Comparison of ENCODE assay signal across 8 cellular contexts in the genomic region with DNA sequence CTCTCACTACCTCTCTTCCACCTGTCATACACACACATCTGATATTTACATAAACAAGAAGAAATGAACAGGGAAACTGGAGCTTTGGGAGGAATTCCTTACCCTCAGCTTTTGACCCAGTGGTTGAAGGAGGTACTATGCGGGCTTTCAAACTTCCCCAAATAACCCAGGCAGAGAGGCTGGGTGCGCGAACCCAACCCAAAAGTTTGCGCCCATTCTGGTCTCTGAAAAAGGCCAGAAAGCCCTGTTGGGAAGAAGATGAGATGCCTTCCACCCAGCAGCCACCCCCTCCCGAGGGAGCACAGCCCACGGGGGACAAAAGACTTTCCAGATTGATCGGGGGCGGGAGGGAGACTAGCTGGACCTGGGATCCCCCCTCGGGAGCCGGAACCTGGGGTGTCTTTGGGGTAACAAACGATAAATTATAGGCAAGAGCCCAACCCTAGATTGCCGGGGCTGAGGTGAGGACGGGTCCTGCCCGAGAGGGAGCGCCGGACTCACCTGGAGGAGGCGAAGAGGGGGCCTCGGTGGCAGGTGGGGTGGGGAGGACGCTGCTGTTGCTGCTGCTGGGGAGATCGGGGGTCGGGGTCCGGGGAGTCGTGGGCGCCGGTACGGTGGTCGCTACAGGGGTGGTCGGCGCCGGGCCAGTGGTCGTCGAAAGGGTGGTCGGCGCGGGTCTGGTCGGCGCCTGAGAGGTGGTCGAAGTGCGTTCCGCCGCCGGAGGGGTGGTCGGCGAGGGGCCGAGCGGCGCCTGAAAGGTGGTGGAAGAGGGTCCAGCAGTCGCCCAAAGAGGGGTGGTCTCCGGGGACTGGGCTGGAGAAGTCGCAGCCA. TPM values are rescaled to one million over a fixed set of nuclear protein-coding genes. Genes with fewer than 3 reads are reported as not detected.
DNase-seq lines count a peak whose midpoint lies in the region; ATAC-seq and TF ChIP-seq lines count a peak whose summit lies in the region.

No MANE protein-coding gene starts in this region.

- H3K27ac ChIP-seq in CD8-positive, alpha-beta memory T cell (ENCODE audit: low read depth, low read length), result peak overlapping the region; percentile 55

- no peaks in the 10 kb centered on the region for H3K27me3 ChIP-seq in CD8-positive, alpha-beta memory T cell (ENCODE audit: insufficient read depth, low read length, poor library complexity, severe bottlenecking)

- H3K9me3 Mint-ChIP-seq in CD8-positive, alpha-beta memory T cell, result no peaks in the 10 kb centered on the region
- H3K9me3 Mint-ChIP-seq in activated T-helper 1 cell treated with anti-CD3 and anti-CD28 coated beads, Interleukin-12 subunit alpha, Interleukin-12 subunit beta, Interleukin-2, Interleukin-4 antibody, amounts not matched to agents 30 ng/mL and 10 ng/mL and 1 ng/mL, durations not matched to agents 14 hours and 24 hours and 36 hours, result no peaks in the 10 kb centered on the region
- H3K9me3 Mint-ChIP-seq in progenitor cell of endocrine pancreas (ENCODE audit: low read depth), result no peaks in the 10 kb centered on the region

- POLR2A ChIA-PET in CD8-positive, alpha-beta memory T cell (lab: Charles Lee), result no interaction called here

- peaks cover 0 to 5% (median 0%) of the 10 kb centered on the region in 3 donors for H3K36me3 Mint-ChIP-seq in CD8-positive, alpha-beta memory T cell
- no peaks in the 10 kb centered on the region for H3K36me3 Mint-ChIP-seq in activated T-helper 1 cell treated with anti-CD3 and anti-CD28 coated beads, Interleukin-12 subunit alpha, Interleukin-12 subunit beta, Interleukin-2, Interleukin-4 antibody, amounts not matched to agents 30 ng/mL and 10 ng/mL and 1 ng/mL, durations not matched to agents 14 hours and 24 hours and 36 hours (ENCODE audit: low read depth)
- peaks cover 2% of the 10 kb centered on the region for H3K36me3 Mint-ChIP-seq in progenitor cell of endocrine pancreas (ENCODE audit: insufficient read depth)

- peak; percentile 16 for TF ChIP-seq CTCF in progenitor cell of endocrine pancreas (IDR thresholded peaks at IDR 0.05; ENCODE audit: unreplicated experiment)

- H3K4me1 Mint-ChIP-seq in CD8-positive, alpha-beta memory T cell, result peaks cover 33 to 54% (median 35%) of the 10 kb centered on the region in 3 donors
- peaks cover 41% of the 10 kb centered on the region for H3K4me1 Mint-ChIP-seq in activated T-helper 1 cell treated with anti-CD3 and anti-CD28 coated beads, Interleukin-12 subunit alpha, Interleukin-12 subunit beta, Interleukin-2, Interleukin-4 antibody, amounts not matched to agents 30 ng/mL and 10 ng/mL and 1 ng/mL, durations not matched to agents 14 hours and 24 hours and 36 hours (ENCODE audit: low read depth)
- peaks cover 40% of the 10 kb centered on the region for H3K4me1 Mint-ChIP-seq in progenitor cell of endocrine pancreas (ENCODE audit: low read depth)

- no peak for ATAC-seq in GM18519 (IDR thresholded peaks at IDR 0.05; ENCODE audit: low FRiP score, unreplicated experiment)

- peak overlapping the region; percentile 74 for H3K4me3 ChIP-seq in CD8-positive, alpha-beta memory T cell (ENCODE audit: low read length)

- peak overlapping the region; percentile 85 to 95 (median 88) for H3K4me3 Mint-ChIP-seq in CD8-positive, alpha-beta memory T cell
- H3K4me3 Mint-ChIP-seq in activated T-helper 1 cell treated with anti-CD3 and anti-CD28 coated beads, Interleukin-12 subunit alpha, Interleukin-12 subunit beta, Interleukin-2, Interleukin-4 antibody, amounts not matched to agents 30 ng/mL and 10 ng/mL and 1 ng/mL, durations not matched to agents 14 hours and 24 hours and 36 hours, result peak overlapping the region; percentile 92
- H3K4me3 Mint-ChIP-seq in progenitor cell of endocrine pancreas (ENCODE audit: low read depth), result peak overlapping the region; percentile 89

- no peaks in the 10 kb centered on the region for H3K9me3 ChIP-seq in CD8-positive, alpha-beta memory T cell (ENCODE audit: low read length)

- H3K36me3 ChIP-seq in CD8-positive, alpha-beta memory T cell (ENCODE audit: insufficient read depth, low read length), result no peaks in the 10 kb centered on the region

- no peaks in the 10 kb centered on the region for H3K27me3 Mint-ChIP-seq in CD8-positive, alpha-beta memory T cell
- H3K27me3 Mint-ChIP-seq in activated T-helper 1 cell treated with anti-CD3 and anti-CD28 coated beads, Interleukin-12 subunit alpha, Interleukin-12 subunit beta, Interleukin-2, Interleukin-4 antibody, amounts not matched to agents 30 ng/mL and 10 ng/mL and 1 ng/mL, durations not matched to agents 14 hours and 24 hours and 36 hours (ENCODE audit: insufficient read depth), result no peaks in the 10 kb centered on the region
- H3K27me3 Mint-ChIP-seq in progenitor cell of endocrine pancreas, result no peaks in the 10 kb centered on the region

- DNase-seq in CD8-positive, alpha-beta memory T cell, result peak in 2 of 5 donors; percentile 8 to 25
- DNase-seq in LHCN-M2 (ENCODE audit: low read depth) (peak; percentile 32), head of caudate nucleus (peak in 36 of 42 donors; percentile 13 to 70 (median 39)), progenitor cell of endocrine pancreas (ENCODE audit: low spot score, unreplicated experiment) (peak; percentile 21), NCI-H2081 (lab: John Stamatoyannopoulos, UW) (no peak), DMS79 treated with DMSO at 0.1 percent for 48 hours (lab: John Stamatoyannopoulos, UW) (no peak)
- no peak for DNase-seq in activated T-helper 1 cell treated with anti-CD3 and anti-CD28 coated beads, Interleukin-12 subunit alpha, Interleukin-12 subunit beta, Interleukin-2, Interleukin-4 antibody, amounts not matched to agents 30 ng/mL and 10 ng/mL and 1 ng/mL, durations not matched to agents 14 hours and 24 hours and 36 hours (ENCODE audit: low spot score)

- H3K27ac Mint-ChIP-seq in CD8-positive, alpha-beta memory T cell, result peak overlapping the region; percentile 65 to 97 (median 82)
- H3K27ac Mint-ChIP-seq in activated T-helper 1 cell treated with anti-CD3 and anti-CD28 coated beads, Interleukin-12 subunit alpha, Interleukin-12 subunit beta, Interleukin-2, Interleukin-4 antibody, amounts not matched to agents 30 ng/mL and 10 ng/mL and 1 ng/mL, durations not matched to agents 14 hours and 24 hours and 36 hours, result peak overlapping the region; percentile 64
- H3K27ac Mint-ChIP-seq in progenitor cell of endocrine pancreas, result peak overlapping the region; percentile 91

- CTCF ChIA-PET in CD8-positive, alpha-beta memory T cell (lab: Charles Lee), result no interaction called here

- peaks cover 38% of the 10 kb centered on the region for H3K4me1 ChIP-seq in CD8-positive, alpha-beta memory T cell (ENCODE audit: insufficient read depth, low read length)

- intact Hi-C loops in activated T-helper 1 cell treated with anti-CD3 and anti-CD28 coated beads, Interleukin-12 subunit alpha, Interleukin-12 subunit beta, Interleukin-2, Interleukin-4 antibody, amounts not matched to agents 30 ng/mL and 10 ng/mL and 1 ng/mL, durations not matched to agents 14 hours and 24 hours and 36 hours (cut with micrococcal nuclease), result loop anchor here (1.0 to 5.0 kb wide), 10 partner anchors 19 to 659 kb away; partner anchors contain the start of genes CDK5RAP2, FBXW2, RAB14 and STOM
- intact Hi-C loops in head of caudate nucleus (cut with DNase I), result loop anchor here (5.0 kb wide), 1 partner anchor 91 kb away; no protein-coding TSS in a partner anchor

RNA-seq across cellular contexts. Expression of gene MEGF9, which starts 0.8 kb away (rescaled TPM):
- 1 to 10 TPM; 6.9 to 7.0 TPM for total RNA-seq in CD8-positive, alpha-beta memory T cell
- polyA plus RNA-seq in CD8-positive, alpha-beta memory T cell, result 3.9 TPM
- total RNA-seq in LHCN-M2 (2014; rRNA removed) (7.5 and 9.4 TPM in 2 replicates), progenitor cell of endocrine pancreas (22.1 and 23.4 TPM in 2 replicates)
- polyA plus RNA-seq in LHCN-M2 (2012), result 6.2 TPM
- total RNA-seq in activated T-helper 1 cell treated with anti-CD3 and anti-CD28 coated beads, Interleukin-12 subunit alpha, Interleukin-12 subunit beta, Interleukin-2, Interleukin-4 antibody, amounts not matched to agents 30 ng/mL and 10 ng/mL and 1 ng/mL, durations not matched to agents 14 hours and 24 hours and 36 hours, result 5.4 and 5.9 TPM in 2 replicates

Comparison
In these comparisons a context has a peak if more than half of its experiments do, and no peak if none do; other contexts are left out.
1. DNase-seq: peak in LHCN-M2 (single experiment), head of caudate nucleus (36 of 42) and progenitor cell of endocrine pancreas (single experiment); none in activated T-helper 1 cell treated with anti-CD3 and anti-CD28 coated beads, Interleukin-12 subunit alpha, Interleukin-12 subunit beta, Interleukin-2, Interleukin-4 antibody, amounts not matched to agents 30 ng/mL and 10 ng/mL and 1 ng/mL, durations not matched to agents 14 hours and 24 hours and 36 hours (single experiment), NCI-H2081 (0 of 2) and DMS79 treated with DMSO at 0.1 percent for 48 hours (single experiment).
2. Peak in every context shown above with its lines, with median percentiles within 50 percentile points of each other: H3K27ac Mint-ChIP-seq and H3K4me3 Mint-ChIP-seq.